In genomic region chr16:67667817-67668494, GRCh38 we compare ENCODE assay signal across 8 cellular contexts. TPM values are rescaled to one million over a fixed set of nuclear protein-coding genes. Genes with fewer than 3 reads are reported as not detected.
DNase-seq lines count a peak whose midpoint lies in the region; ATAC-seq, FAIRE-seq and TF ChIP-seq lines count a peak whose summit lies in the region.

No MANE protein-coding gene starts in this region.

- TF ChIP-seq RAD21 in H1 (IDR thresholded peaks at IDR 0.05 in 1 of 2, conservative IDR thresholded peaks at IDR 0.05 in 1 of 2; ENCODE audit: low read depth in 2 of 2, low read length in 2 of 2), result peak; percentile 50 to 68

- H2BK120ac ChIP-seq in H1 (replicated peaks; ENCODE audit: low read depth, low read length), result no peak overlapping the region

- H3K23me2 ChIP-seq in H1 (ENCODE audit: low read depth, low read length), result peaks cover 11% of the 10 kb centered on the region; the same call in 1 of the 2 replicates

- no peak overlapping the region for H3K9ac ChIP-seq in H1 (replicated peaks in 1 of 4; ENCODE audit: extremely low read depth in 1 of 4, low read depth in 3 of 4, low read length in 3 of 4)

- no peak overlapping the region for H3K23ac ChIP-seq in H1 (ENCODE audit: insufficient read length)

- no peak overlapping the region for H3K56ac ChIP-seq in H1 (replicated peaks; ENCODE audit: insufficient read length, low read depth, low read length)

- no peak overlapping the region for H2AK5ac ChIP-seq in H1 (ENCODE audit: low read depth, low read length)

- H3K4me1 ChIP-seq in H1 (replicated peaks in 1 of 4; ENCODE audit: control insufficient read depth in 3 of 4, insufficient read depth in 4 of 4, low read length in 3 of 4), result peaks cover 0 to 25% (median 15%) of the 10 kb centered on the region in 4 experiments; a peak in 5 of 7 replicates

- H3K14ac ChIP-seq in H1 (ENCODE audit: insufficient read length), result no peak overlapping the region

- 51% methylated on average over 16 of the region's 18 CpGs; no CpG with 5 or more reads in 1 of the 2 experiments for WGBS in H1 (ENCODE audit: extremely low coverage in 1 of 2, insufficient coverage in 1 of 2, insufficient read length in 1 of 2, insufficient replicate concordance in 2 of 2, low coverage in 1 of 2, low lambda C conversion rate in 2 of 2, missing lambda C conversion rate in 1 of 2), 2 experiments

- no peaks in the 10 kb centered on the region for H3K79me2 ChIP-seq in H1 (ENCODE audit: control insufficient read depth in 1 of 2, insufficient read depth in 2 of 2, low read length in 2 of 2)

- FAIRE-seq in H1 (lab: Jason Lieb, UNC), result no peak

- peak overlapping the region in 1 of 2 experiments; percentile 30; a peak in 2 of 4 replicates for H3K4me2 ChIP-seq in H1 (ENCODE audit: insufficient read depth in 1 of 2, low read depth in 2 of 2, low read length in 2 of 2)

- no peaks in the 10 kb centered on the region for H3K27me3 ChIP-seq in BJ (ENCODE audit: control insufficient read depth, insufficient read depth, low read length)
- peaks cover 0 to 3% (median 0%) of the 10 kb centered on the region in 4 experiments; a peak in 2 of 7 replicates for H3K27me3 ChIP-seq in H1 (replicated peaks in 1 of 4; ENCODE audit: control insufficient read depth in 3 of 4, extremely low read depth in 1 of 4, insufficient read depth in 3 of 4, low read length in 3 of 4)

- no peaks in the 10 kb centered on the region for H3K79me1 ChIP-seq in H1 (ENCODE audit: low read depth, low read length)

- no peaks in the 10 kb centered on the region for H3K9me3 ChIP-seq in H1 (ENCODE audit: insufficient read depth in 2 of 2, low read depth in 1 of 2, low read length in 1 of 2)

- H3K4me3 ChIP-seq in BJ (ENCODE audit: low read depth, low read length) (no peak overlapping the region), H1 (ENCODE audit: extremely low read depth in 1 of 4, insufficient read depth in 2 of 4, low read depth in 3 of 4, low read length in 4 of 4) (no peak overlapping the region; a peak in 1 of 8 replicates)

- H4K8ac ChIP-seq in H1 (ENCODE audit: extremely low read depth, insufficient read depth, low read length), result peak overlapping the region; percentile 43

- POLR2A ChIA-PET in BJ (lab: Charles Lee) (interaction anchor here (1.3 kb wide), 1 partner anchor 147 kb away, joined by 6 read pairs; no protein-coding TSS in a partner anchor), H1 (lab: Charles Lee; ENCODE audit: partially characterized antibody) (interaction anchor here (1.1 to 1.5 kb wide), 4 partner anchors 20 to 269 kb away, joined by 3 to 4 read pairs (median 4); partner anchors contain the start of genes ATP6V0D1 and PSMB10)

- H4K5ac ChIP-seq in H1 (ENCODE audit: insufficient read length, low read depth, low read length), result no peak overlapping the region

- DNase-seq in BJ (ENCODE audit: low read depth) (peak; percentile 59), NCI-H82 (lab: John Stamatoyannopoulos, UW) (peak; percentile 98), H1 (ENCODE audit: low read depth in 1 of 2, low spot score in 2 of 2) (peak; percentile 81 to 82), middle frontal gyrus (ENCODE audit: extremely low spot score, low spot score) (peak; percentile 68)
- peak; percentile 87 for DNase-seq in activated CD8-positive, alpha-beta memory T cell treated with anti-CD3 and anti-CD28 coated beads for 24 hours
- DNase-seq in stimulated activated CD8-positive, alpha-beta memory T cell treated with anti-CD3 and anti-CD28 coated beads, Interleukin-2, amount 100 ng/mL, for 1 hour (ENCODE audit: low read depth in 2 of 2), result peak; percentile 48 to 62

- no peak for TF ChIP-seq EP300 in H1 (IDR thresholded peaks at IDR 0.05; ENCODE audit: borderline replicate concordance in 1 of 2, low read depth in 2 of 2, low read length in 2 of 2)

- H4K91ac ChIP-seq in H1 (replicated peaks; ENCODE audit: insufficient read length, low read length), result peak overlapping the region; percentile 47

- H3K27ac ChIP-seq in H1 (ENCODE audit: low read depth, low read length), result no peak overlapping the region

- TF ChIP-seq CTCF in BJ (IDR thresholded peaks at IDR 0.05; ENCODE audit: insufficient read depth, low read depth, low read length) (peak; percentile 96), H1 (IDR thresholded peaks at IDR 0.05; ENCODE audit: control extremely low read depth in 1 of 3, insufficient read depth in 1 of 3, low read depth in 1 of 3, low read length in 3 of 3) (peak in 2 of 3 experiments; percentile 87 to 96; a peak in 3 of 4 replicates)

- no peak overlapping the region for H3K4ac ChIP-seq in H1 (replicated peaks; ENCODE audit: insufficient read length, low read depth, low read length)

- peaks cover 6% of the 10 kb centered on the region for H3K36me3 ChIP-seq in BJ (ENCODE audit: control insufficient read depth, insufficient read depth, low read length)
- H3K36me3 ChIP-seq in H1 (ENCODE audit: control insufficient read depth in 2 of 4, insufficient read depth in 4 of 4, low read length in 3 of 4), result no peaks in the 10 kb centered on the region

- no peak overlapping the region for H2BK5ac ChIP-seq in H1 (ENCODE audit: low read depth, low read length)

- no peak overlapping the region for H2BK12ac ChIP-seq in H1 (ENCODE audit: low read depth, low read length)

- no peak overlapping the region for H2BK15ac ChIP-seq in H1 (ENCODE audit: low read length)

- H4K20me1 ChIP-seq in H1 (replicated peaks in 1 of 2; ENCODE audit: control insufficient read depth in 1 of 2, insufficient read depth in 2 of 2, low read length in 2 of 2), result peaks cover 3 to 10% of the 10 kb centered on the region in 2 experiments

- H3K18ac ChIP-seq in H1 (ENCODE audit: extremely low read depth, low read length), result no peak overlapping the region

- ATAC-seq in GM19035 (IDR thresholded peaks at IDR 0.05; ENCODE audit: unreplicated experiment), result peak; percentile 74
- ATAC-seq in HG03378 (IDR thresholded peaks at IDR 0.05; ENCODE audit: unreplicated experiment), result peak; percentile 71

- CTCF ChIA-PET in BJ (lab: Yijun Ruan, JAX) (interaction anchor here (0.7 to 12.1 kb wide), 42 partner anchors 9 to 261 kb away, joined by 3 to 208 read pairs (median 5); partner anchors contain the start of genes ATP6V0D1, CARMIL2, CTCF and NRN1L), H1 (lab: Charles Lee; ENCODE audit: partially characterized antibody) (interaction anchor here (0.6 to 13.7 kb wide), 35 partner anchors 11 to 274 kb away, joined by 3 to 202 read pairs (median 5); partner anchors contain the start of genes CARMIL2 and CTRL)

- no peak for TF ChIP-seq POLR2A in H1 (IDR thresholded peaks at IDR 0.05; ENCODE audit: control extremely low read depth in 1 of 2, low read depth in 2 of 2, low read length in 2 of 2)

- H2AFZ ChIP-seq in H1 (ENCODE audit: low read length), result no peak overlapping the region

- no peak overlapping the region for H2BK20ac ChIP-seq in H1 (ENCODE audit: low read length)

RNA-seq across cellular contexts. Expression of gene C16orf86, which starts 1.3 kb away (rescaled TPM):
- polyA plus RNA-seq in BJ (2011; rRNA removed), result 0.87 and 1.5 TPM in 2 replicates
- polyA minus RNA-seq in BJ (2011; rRNA and poly(A)+ RNA removed), result 0.43 TPM in 1 of 2 replicates, not detected in the other
- 2.0 and 2.3 TPM in 2 replicates for total RNA-seq in H1 (2021; fragmentation: NEBNext Ultra II Directional; extraction: Animal tissue kit (Norgen Biotek cat#: 25700))
- polyA plus RNA-seq in H1 (2011; rRNA removed), result 1.4 and 2.4 TPM in 2 replicates
- 3.3 TPM for polyA plus RNA-seq in H1 (2011; cell fraction: cytosol; rRNA removed)
- polyA plus RNA-seq in H1 (2011; cell fraction: nucleus; rRNA removed), result 4.8 TPM
- polyA plus RNA-seq in H1 (2012, experiment 1 of 2), result 1.3 to 2.3 TPM (median 1.7 TPM) in 4 replicates
- 2.9 TPM for polyA plus RNA-seq in H1 (2012, experiment 2 of 2)
- polyA plus RNA-seq in H1 (2013, experiment 1 of 2), result 1.8 TPM
- 1.6 TPM for polyA plus RNA-seq in H1 (2013, experiment 2 of 2)
- polyA minus RNA-seq in H1 (2011; rRNA and poly(A)+ RNA removed), result 0.20 and 0.47 TPM in 2 replicates
- polyA minus RNA-seq in H1 (2011; cell fraction: cytosol; rRNA and poly(A)+ RNA removed), result 2.2 TPM
- polyA minus RNA-seq in H1 (2011; cell fraction: nucleus; rRNA and poly(A)+ RNA removed), result 0.80 TPM

RNA-seq across cellular contexts. Expression of gene ENKD1, which starts 1.4 kb away (rescaled TPM):
- polyA plus RNA-seq in BJ (2011; rRNA removed), result 7.6 and 10.9 TPM in 2 replicates
- 1.7 and 2.7 TPM in 2 replicates for polyA minus RNA-seq in BJ (2011; rRNA and poly(A)+ RNA removed)
- 9.6 and 12.9 TPM in 2 replicates for total RNA-seq in H1 (2021; fragmentation: NEBNext Ultra II Directional; extraction: Animal tissue kit (Norgen Biotek cat#: 25700))
- polyA plus RNA-seq in H1 (2011; rRNA removed), result 16.0 and 16.1 TPM in 2 replicates
- 15.7 TPM for polyA plus RNA-seq in H1 (2011; cell fraction: cytosol; rRNA removed)
- polyA plus RNA-seq in H1 (2011; cell fraction: nucleus; rRNA removed), result 28.3 TPM
- polyA plus RNA-seq in H1 (2012, experiment 1 of 2), result 10.8 to 13.3 TPM (median 11.6 TPM) in 4 replicates
- polyA plus RNA-seq in H1 (2012, experiment 2 of 2), result 8.8 TPM
- polyA plus RNA-seq in H1 (2013, experiment 1 of 2), result 9.3 TPM
- polyA plus RNA-seq in H1 (2013, experiment 2 of 2), result 8.1 TPM
- 1.3 and 2.9 TPM in 2 replicates for polyA minus RNA-seq in H1 (2011; rRNA and poly(A)+ RNA removed)
- polyA minus RNA-seq in H1 (2011; cell fraction: cytosol; rRNA and poly(A)+ RNA removed), result 5.9 TPM
- 9.0 TPM for polyA minus RNA-seq in H1 (2011; cell fraction: nucleus; rRNA and poly(A)+ RNA removed)

RNA-seq across cellular contexts. Expression of gene PARD6A, which starts 7.2 kb away (rescaled TPM):
- polyA plus RNA-seq in BJ (2011; rRNA removed), result 0.86 and 0.88 TPM in 2 replicates
- polyA minus RNA-seq in BJ (2011; rRNA and poly(A)+ RNA removed), result 0.21 TPM in 1 of 2 replicates, not detected in the other
- total RNA-seq in H1 (2021; fragmentation: NEBNext Ultra II Directional; extraction: Animal tissue kit (Norgen Biotek cat#: 25700)), result 14.4 and 15.1 TPM in 2 replicates
- 21.8 and 28.6 TPM in 2 replicates for polyA plus RNA-seq in H1 (2011; rRNA removed)
- polyA plus RNA-seq in H1 (2011; cell fraction: cytosol; rRNA removed), result 16.3 TPM
- 19.6 TPM for polyA plus RNA-seq in H1 (2011; cell fraction: nucleus; rRNA removed)
- polyA plus RNA-seq in H1 (2012, experiment 1 of 2), result 7.8 to 16.8 TPM (median 12.8 TPM) in 4 replicates
- polyA plus RNA-seq in H1 (2012, experiment 2 of 2), result 19.7 TPM
- 11.5 TPM for polyA plus RNA-seq in H1 (2013, experiment 1 of 2)
- 11.4 TPM for polyA plus RNA-seq in H1 (2013, experiment 2 of 2)
- 5.2 and 6.0 TPM in 2 replicates for polyA minus RNA-seq in H1 (2011; rRNA and poly(A)+ RNA removed)
- 4.8 TPM for polyA minus RNA-seq in H1 (2011; cell fraction: cytosol; rRNA and poly(A)+ RNA removed)
- polyA minus RNA-seq in H1 (2011; cell fraction: nucleus; rRNA and poly(A)+ RNA removed), result 5.4 TPM

RNA-seq across cellular contexts. Expression of gene ACD, which starts 7.9 kb away (rescaled TPM):
- polyA plus RNA-seq in BJ (2011; rRNA removed) (14.1 and 29.5 TPM in 2 replicates), H1 (2011; rRNA removed) (58.0 and 81.7 TPM in 2 replicates)
- 14.4 and 17.2 TPM in 2 replicates for polyA minus RNA-seq in BJ (2011; rRNA and poly(A)+ RNA removed)
- 34.8 and 35.8 TPM in 2 replicates for total RNA-seq in H1 (2021; fragmentation: NEBNext Ultra II Directional; extraction: Animal tissue kit (Norgen Biotek cat#: 25700))
- 34.3 TPM for polyA plus RNA-seq in H1 (2011; cell fraction: cytosol; rRNA removed)
- 79.1 TPM for polyA plus RNA-seq in H1 (2011; cell fraction: nucleus; rRNA removed)
- 37.3 to 46.0 TPM (median 44.3 TPM) in 4 replicates for polyA plus RNA-seq in H1 (2012, experiment 1 of 2)
- polyA plus RNA-seq in H1 (2012, experiment 2 of 2), result 52.7 TPM
- polyA plus RNA-seq in H1 (2013, experiment 1 of 2), result 38.0 TPM
- polyA plus RNA-seq in H1 (2013, experiment 2 of 2), result 35.8 TPM
- 18.5 and 23.8 TPM in 2 replicates for polyA minus RNA-seq in H1 (2011; rRNA and poly(A)+ RNA removed)
- 28.0 TPM for polyA minus RNA-seq in H1 (2011; cell fraction: cytosol; rRNA and poly(A)+ RNA removed)
- polyA minus RNA-seq in H1 (2011; cell fraction: nucleus; rRNA and poly(A)+ RNA removed), result 26.7 TPM

RNA-seq across cellular contexts. Expression of gene CARMIL2, which starts 23.0 kb away (rescaled TPM):
- polyA plus RNA-seq in BJ (2011; rRNA removed), result 0.18 and 0.23 TPM in 2 replicates
- 0.19 and 0.93 TPM in 2 replicates for polyA minus RNA-seq in BJ (2011; rRNA and poly(A)+ RNA removed)
- 34.5 and 36.7 TPM in 2 replicates for total RNA-seq in H1 (2021; fragmentation: NEBNext Ultra II Directional; extraction: Animal tissue kit (Norgen Biotek cat#: 25700))
- 15.7 and 29.8 TPM in 2 replicates for polyA plus RNA-seq in H1 (2011; rRNA removed)
- 16.3 TPM for polyA plus RNA-seq in H1 (2011; cell fraction: cytosol; rRNA removed)
- 110 TPM for polyA plus RNA-seq in H1 (2011; cell fraction: nucleus; rRNA removed)
- polyA plus RNA-seq in H1 (2012, experiment 1 of 2), result 15.1 to 29.6 TPM (median 24.7 TPM) in 4 replicates
- 20.2 TPM for polyA plus RNA-seq in H1 (2012, experiment 2 of 2)
- polyA plus RNA-seq in H1 (2013, experiment 1 of 2), result 26.1 TPM
- 23.1 TPM for polyA plus RNA-seq in H1 (2013, experiment 2 of 2)
- 10.4 and 13.2 TPM in 2 replicates for polyA minus RNA-seq in H1 (2011; rRNA and poly(A)+ RNA removed)
- 17.1 TPM for polyA minus RNA-seq in H1 (2011; cell fraction: cytosol; rRNA and poly(A)+ RNA removed)
- polyA minus RNA-seq in H1 (2011; cell fraction: nucleus; rRNA and poly(A)+ RNA removed), result 35.2 TPM
